In the genomic region with DNA sequence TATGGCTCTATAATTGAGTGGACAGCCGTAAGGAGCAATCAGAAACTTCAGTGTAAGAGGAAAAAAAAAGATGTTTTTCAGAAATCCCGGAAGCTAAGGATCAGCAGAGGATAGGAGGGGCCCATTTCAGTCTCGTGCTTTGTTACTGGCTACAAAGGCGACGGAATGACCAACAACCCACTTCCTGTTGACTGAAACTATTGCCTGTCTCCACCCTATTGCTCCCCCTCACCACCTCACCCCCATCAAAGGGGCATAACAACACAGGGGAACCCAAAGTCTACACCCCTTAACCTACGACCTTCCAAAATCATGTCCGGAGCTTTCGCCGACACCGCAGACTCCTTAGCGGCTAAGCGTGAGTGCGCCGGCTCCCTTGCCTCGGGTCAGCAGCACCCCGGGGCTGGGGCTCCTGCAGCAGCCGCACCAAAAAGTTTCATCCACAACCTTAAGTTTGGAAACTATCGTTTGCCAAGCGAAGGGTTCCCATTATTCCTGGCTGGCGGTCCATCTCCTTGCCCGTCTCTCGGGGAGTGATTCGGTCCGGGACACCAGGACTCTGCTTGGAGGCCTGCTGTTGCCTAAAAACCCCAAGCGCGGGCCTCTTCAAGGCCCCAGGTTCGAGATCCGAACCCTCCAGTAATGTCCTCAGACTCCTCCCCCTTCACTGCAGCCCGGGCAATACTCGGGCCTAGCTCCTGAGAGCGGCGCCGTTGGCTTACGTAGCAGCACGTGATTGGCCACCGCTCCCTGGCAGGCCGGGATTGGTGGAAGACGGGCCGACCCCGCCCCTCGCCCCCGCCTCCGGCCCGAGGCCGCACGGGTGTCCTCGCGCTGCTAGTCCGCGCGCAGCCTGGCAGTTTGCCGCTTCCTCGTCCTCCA, we compare ENCODE assay signal across 8 cellular contexts.
DNase-seq lines count a peak whose midpoint lies in the region; ATAC-seq and TF ChIP-seq lines count a peak whose summit lies in the region.

A gene (plus strand): TSS at position 840 of the 882 bp plus-strand sequence. CDS start 53 bp downstream, outside the sequence.

- no peaks in the 10 kb centered on the region for H3K9me3 Mint-ChIP-seq in central memory CD8-positive, alpha-beta T cell

- TF ChIP-seq CTCF in AG09309 (IDR thresholded peaks at IDR 0.05; ENCODE audit: control insufficient read depth, insufficient read depth, low read depth, low read length, missing control alignments) = no peak

- peak within 1 kb of the TSS; percentile 95 for H3K4me3 Mint-ChIP-seq in central memory CD8-positive, alpha-beta T cell

- H3K4me3 ChIP-seq in AG09309 (ENCODE audit: control insufficient read depth, low read depth, low read length) = peak within 1 kb of the TSS; percentile 95

- peak within 1 kb of the TSS; percentile 100 for H3K27ac Mint-ChIP-seq in central memory CD8-positive, alpha-beta T cell (ENCODE audit: low read depth)

- peaks cover 64% of the 10 kb centered on the region for H3K4me1 Mint-ChIP-seq in central memory CD8-positive, alpha-beta T cell

- no peaks in the 10 kb centered on the region for H3K27me3 Mint-ChIP-seq in central memory CD8-positive, alpha-beta T cell

- peaks cover 36% of the 10 kb centered on the region for H3K36me3 Mint-ChIP-seq in central memory CD8-positive, alpha-beta T cell (ENCODE audit: insufficient read depth)

- DNase-seq in AG09309 (ENCODE audit: low read depth) = peak; percentile 94
- peak; percentile 76 to 92 for DNase-seq in NCI-H446 (lab: John Stamatoyannopoulos, UW)
- peak; percentile 92 for DNase-seq in activated CD4-positive, CD25-positive, alpha-beta regulatory T cell treated with anti-CD3 and anti-CD28 coated beads, Interleukin-2, amount 50 U/mL, for 16 hours (ENCODE audit: low read depth, low spot score)
- peak; percentile 96 for DNase-seq in central memory CD8-positive, alpha-beta T cell (ENCODE audit: low spot score in 2 of 2)
- DNase-seq in iris pigment epithelial cell (ENCODE audit: low read depth) = peak; percentile 99
- peak; percentile 97 to 98 for DNase-seq in stimulated activated CD4-positive, alpha-beta T cell treated with anti-CD3 and anti-CD28 coated beads, Interleukin-12 subunit alpha, Interleukin-12 subunit beta, amount 100 ng/mL, for 24 hours (ENCODE audit: low read depth in 2 of 2)

- ATAC-seq in GM19025 (IDR thresholded peaks at IDR 0.05; ENCODE audit: low read depth, unreplicated experiment) (peak; percentile 82), HG03342 (IDR thresholded peaks at IDR 0.05; ENCODE audit: unreplicated experiment) (peak; percentile 78)
- peak; percentile 89 for ATAC-seq in central memory CD8-positive, alpha-beta T cell (replicated peaks; ENCODE audit: extremely low read depth, poor library complexity, severe bottlenecking)

Comparison
In these comparisons a context has a peak if more than half of its experiments do, and no peak if none do; other contexts are left out.
1. Peak in every context shown above with its lines: DNase-seq, ATAC-seq and H3K4me3 ChIP-seq.